In the genomic region with DNA sequence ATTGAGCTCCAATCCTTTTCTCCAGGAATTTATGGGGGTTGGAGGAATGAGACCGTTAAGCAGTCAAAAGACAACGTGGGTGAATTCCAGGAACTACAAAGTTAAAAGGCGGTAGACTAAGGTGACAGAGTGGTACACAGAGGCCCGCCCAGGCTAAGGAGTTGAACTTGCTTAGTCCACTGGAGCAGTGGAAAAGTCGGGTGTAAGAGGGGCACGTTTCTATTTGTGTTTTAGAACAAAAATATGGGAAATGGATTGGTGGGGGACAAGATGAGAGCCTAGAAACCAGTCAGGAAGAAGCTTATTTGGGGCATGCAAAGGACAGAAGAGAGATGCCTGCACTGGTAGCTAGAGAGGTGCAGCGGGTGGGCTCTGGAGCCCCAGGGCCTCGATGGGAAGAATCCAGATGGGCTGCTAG, we compare ENCODE assay signal across 9 cellular contexts. TPM values are rescaled to one million over a fixed set of nuclear protein-coding genes. Genes with fewer than 3 reads are reported as not detected.
DNase-seq lines count a peak whose midpoint lies in the region; ATAC-seq and TF ChIP-seq lines count a peak whose summit lies in the region.
"Had no signal": no experiment of that assay in that cellular context is flagged by ENCODE, and none has a peak within 500 bp of the region (broad histone marks: within the 10 kb centered on the region; RNA-seq: fewer than 3 reads in every experiment).

No MANE protein-coding gene starts in this region.

- H3K36me3 Mint-ChIP-seq in activated CD8-positive, alpha-beta T cell treated with anti-CD3 and anti-CD28 coated beads for 36 hours (ENCODE audit: low read depth): no peaks in the 10 kb centered on the region
- H3K36me3 Mint-ChIP-seq in memory B cell: no peaks in the 10 kb centered on the region

- peak overlapping the region; percentile 74 for H3K4me3 Mint-ChIP-seq in activated CD8-positive, alpha-beta T cell treated with anti-CD3 and anti-CD28 coated beads for 36 hours
- H3K4me3 Mint-ChIP-seq in memory B cell: peak overlapping the region; percentile 78

- peaks cover 18% of the 10 kb centered on the region for H3K4me1 Mint-ChIP-seq in activated CD8-positive, alpha-beta T cell treated with anti-CD3 and anti-CD28 coated beads for 36 hours (ENCODE audit: low read depth)
- H3K4me1 Mint-ChIP-seq in memory B cell: peaks cover 10% of the 10 kb centered on the region

- peaks cover 1% of the 10 kb centered on the region for H3K9me3 Mint-ChIP-seq in activated CD8-positive, alpha-beta T cell treated with anti-CD3 and anti-CD28 coated beads for 36 hours
- no peaks in the 10 kb centered on the region for H3K9me3 Mint-ChIP-seq in memory B cell

- peak overlapping the region; percentile 69 for H3K27ac Mint-ChIP-seq in activated CD8-positive, alpha-beta T cell treated with anti-CD3 and anti-CD28 coated beads for 36 hours
- H3K27ac Mint-ChIP-seq in memory B cell: no peak overlapping the region

- peak; percentile 11 for DNase-seq in A172 (ENCODE audit: low spot score)
- peak; percentile 26 for DNase-seq in H7
- DNase-seq in activated CD8-positive, alpha-beta T cell treated with anti-CD3 and anti-CD28 coated beads for 36 hours: no peak
- no peak for DNase-seq in memory B cell (ENCODE audit: low spot score in 2 of 2)
- no peak for DNase-seq in NCI-H226
- DNase-seq: SIG-M5 had no signal

- no peak overlapping the region for H3K4me3 ChIP-seq in H7 (ENCODE audit: insufficient read depth, low read depth, low read length)

- POLR2A ChIA-PET in activated CD8-positive, alpha-beta T cell treated with anti-CD3 and anti-CD28 coated beads for 36 hours (lab: Charles Lee): interaction anchor here (0.5 to 3.0 kb wide), 7 partner anchors 10 to 413 kb away, joined by 3 to 16 read pairs (median 3); partner anchors contain the start of gene PARP1

- H3K27me3 ChIP-seq in H7 (ENCODE audit: control insufficient read depth, insufficient read depth, low read length): peaks cover 4% of the 10 kb centered on the region

- CTCF ChIA-PET in activated CD8-positive, alpha-beta T cell treated with anti-CD3 and anti-CD28 coated beads for 36 hours (lab: Charles Lee): interaction anchor here (1.1 to 3.7 kb wide), 8 partner anchors 13 to 187 kb away, joined by 3 to 38 read pairs (median 5); partner anchors contain the start of gene PARP1

- intact Hi-C loops in activated CD8-positive, alpha-beta T cell treated with anti-CD3 and anti-CD28 coated beads for 36 hours (cut with micrococcal nuclease): no loop called here

- H3K27me3 Mint-ChIP-seq in activated CD8-positive, alpha-beta T cell treated with anti-CD3 and anti-CD28 coated beads for 36 hours: peaks cover 17% of the 10 kb centered on the region
- peaks cover 3% of the 10 kb centered on the region for H3K27me3 Mint-ChIP-seq in memory B cell

- ATAC-seq in activated CD8-positive, alpha-beta T cell treated with anti-CD3 and anti-CD28 coated beads for 36 hours: no peak
- ATAC-seq in memory B cell (ENCODE audit: low read depth): no peak
- ATAC-seq in GM18909 (IDR thresholded peaks at IDR 0.05; ENCODE audit: poor library complexity, unreplicated experiment): no peak
- ATAC-seq in HG03457 (IDR thresholded peaks at IDR 0.05; ENCODE audit: unreplicated experiment): no peak
- no peak for ATAC-seq in GM21723 (IDR thresholded peaks at IDR 0.05; ENCODE audit: unreplicated experiment)

- no peaks in the 10 kb centered on the region for H3K36me3 ChIP-seq in H7 (replicated peaks; ENCODE audit: control insufficient read depth, insufficient read depth, low read length)

- no peak for TF ChIP-seq CTCF in activated CD8-positive, alpha-beta T cell treated with anti-CD3 and anti-CD28 coated beads for 36 hours (IDR thresholded peaks at IDR 0.05)

RNA-seq across cellular contexts. Expression of gene LIN9, which starts 1.2 kb away (rescaled TPM):
- total RNA-seq in A172 (2014; rRNA removed; shearing (Covaris generic)): 25.6 and 27.7 TPM in 2 replicates
- 19.9 and 29.0 TPM in 2 replicates for total RNA-seq in H7 (2014; rRNA removed; shearing (Covaris generic))
- total RNA-seq in activated CD8-positive, alpha-beta T cell treated with anti-CD3 and anti-CD28 coated beads for 36 hours: 10 to 100 TPM; 10.2 to 11.3 TPM

Comparison
In these comparisons a context has a peak if more than half of its experiments do, and no peak if none do; other contexts are left out.
1. DNase-seq: peak in A172 (single experiment) and H7 (single experiment); none in activated CD8-positive, alpha-beta T cell treated with anti-CD3 and anti-CD28 coated beads for 36 hours (single experiment), memory B cell (0 of 2) and NCI-H226 (single experiment).